In genomic region chr14:71574976-71575375, GRCh38 we compare ENCODE assay signal across 9 cellular contexts.
DNase-seq lines count a peak whose midpoint lies in the region; ATAC-seq, FAIRE-seq and TF ChIP-seq lines count a peak whose summit lies in the region.
"Had no signal": no experiment of that assay in that cellular context is flagged by ENCODE, and none has a peak within 500 bp of the region (broad histone marks: within the 10 kb centered on the region; RNA-seq: fewer than 3 reads in every experiment).

No MANE protein-coding gene starts in this region.

- no peaks in the 10 kb centered on the region for H3K36me3 ChIP-seq in K562 (ENCODE audit: control insufficient read depth, insufficient read depth, low read length)
- no peaks in the 10 kb centered on the region for H3K36me3 ChIP-seq in left lung

- no peaks in the 10 kb centered on the region for H3K9me3 Mint-ChIP-seq in HFFc6
- no peaks in the 10 kb centered on the region for H3K9me3 Mint-ChIP-seq in Calu3 (ENCODE audit: low read depth, unreplicated experiment)

- 58% methylated on average over 1 of the region's 2 CpGs for WGBS in K562 (ENCODE audit: insufficient coverage, low coverage, missing lambda C conversion rate)

- H3K27ac ChIP-seq in K562 (ENCODE audit: extremely low read depth, low read depth, low read length) (no peak overlapping the region), left lung (no peak overlapping the region)

- H3K4me3 Mint-ChIP-seq in HFFc6, result peak overlapping the region; percentile 70
- no peak overlapping the region for H3K4me3 Mint-ChIP-seq in Calu3 (ENCODE audit: low read depth, unreplicated experiment)

- no peak for TF ChIP-seq POLR2A in K562 (conservative IDR thresholded peaks at IDR 0.05)

- H3K27ac Mint-ChIP-seq in HFFc6 (peak overlapping the region; percentile 75), Calu3 (ENCODE audit: unreplicated experiment) (no peak overlapping the region)

- no peak overlapping the region for H3K4me2 ChIP-seq in K562 (ENCODE audit: insufficient read depth, low read length)

- POLR2A ChIA-PET in K562 (lab: Yijun Ruan, JAX), result no interaction called here

- H3K36me3 Mint-ChIP-seq in HFFc6 (ENCODE audit: low read depth), result peaks cover 30% of the 10 kb centered on the region
- no peaks in the 10 kb centered on the region for H3K36me3 Mint-ChIP-seq in Calu3 (ENCODE audit: insufficient read depth, unreplicated experiment)

- TF ChIP-seq CTCF in HFFc6 (IDR thresholded peaks at IDR 0.05) (no peak), K562 (IDR thresholded peaks at IDR 0.05 in 2 of 3, conservative IDR thresholded peaks at IDR 0.05 in 1 of 3; ENCODE audit: insufficient read depth in 2 of 3, low read depth in 1 of 3, low read length in 3 of 3) (no peak), left lung (IDR thresholded peaks at IDR 0.05) (no peak), Calu3 (IDR thresholded peaks at IDR 0.05; ENCODE audit: unreplicated experiment) (no peak)

- H4K20me1 ChIP-seq in K562 (replicated peaks; ENCODE audit: control insufficient read depth, insufficient read depth, low read length), result no peaks in the 10 kb centered on the region

- H3K4me1 ChIP-seq in K562 (replicated peaks in 1 of 2; ENCODE audit: control insufficient read depth in 2 of 2, insufficient read depth in 2 of 2, low read length in 2 of 2) (no peaks in the 10 kb centered on the region; a peak in 1 of 5 replicates), left lung (peaks cover 5 to 12% of the 10 kb centered on the region in 2 donors)

- H3K9ac ChIP-seq in K562 (ENCODE audit: insufficient read depth in 1 of 2, low read depth in 2 of 2, low read length in 2 of 2), result no peak overlapping the region

- DNase-seq in AG08395 (ENCODE audit: low spot score), result peak; percentile 78
- DNase-seq in HFFc6, result peak; percentile 74
- no peak for DNase-seq in K562 (ENCODE audit: extremely low read depth in 1 of 4, low spot score in 3 of 4)
- DNase-seq in left lung, result no peak
- DNase-seq in NCI-H1417 treated with DMSO at 0.1 percent for 48 hours (lab: John Stamatoyannopoulos, UW), result no peak
- no peak for DNase-seq in Ammon's horn (ENCODE audit: low spot score)
- DNase-seq in activated CD4-positive, alpha-beta T cell treated with anti-CD3 and anti-CD28 coated beads, Interleukin-2, amount 50 U/mL, for 1 hour, result no peak
- no peak for DNase-seq in Calu3
- DNase-seq: retina had no signal

- H3K27me3 Mint-ChIP-seq in HFFc6 (ENCODE audit: insufficient read depth), result peaks cover 2% of the 10 kb centered on the region
- no peaks in the 10 kb centered on the region for H3K27me3 Mint-ChIP-seq in Calu3 (ENCODE audit: unreplicated experiment)

- no peak for TF ChIP-seq EP300 in K562 (IDR thresholded peaks at IDR 0.05; ENCODE audit: low read length)

- no peak overlapping the region for H3K4me3 ChIP-seq in K562
- H3K4me3 ChIP-seq in left lung, result no peak overlapping the region

- intact Hi-C loops in K562 (cut with micrococcal nuclease), result no loop called here
- intact Hi-C loops in left lung (cut with DNase I), result no loop called here
- intact Hi-C loops in Calu3 (cut with micrococcal nuclease; ENCODE audit: unreplicated experiment), result no loop called here

- CTCF ChIA-PET in K562 (lab: Yijun Ruan, JAX; ENCODE audit: low intra/inter-chr PET ratio), result no interaction called here
- CTCF ChIA-PET in Calu3 (lab: Charles Lee), result no interaction called here

- no TSS peak for BruUV-seq in K562 (replicated peaks; lab: Mats Ljungman, UMichigan)
- no TSS peak for BruUV-seq in Calu3 (replicated peaks; lab: Mats Ljungman, UMichigan)

- H3K4me1 Mint-ChIP-seq in HFFc6 (ENCODE audit: low read depth) (peaks cover 62% of the 10 kb centered on the region), Calu3 (ENCODE audit: low read depth, unreplicated experiment) (peaks cover 21% of the 10 kb centered on the region)

- no peaks in the 10 kb centered on the region for H3K9me1 ChIP-seq in K562 (ENCODE audit: control insufficient read depth, insufficient read depth, low read length)

- H3K9me3 ChIP-seq in K562 (replicated peaks; ENCODE audit: control insufficient read depth, insufficient read depth, low read depth, low read length), result no peaks in the 10 kb centered on the region
- no peaks in the 10 kb centered on the region for H3K9me3 ChIP-seq in left lung

- H3K27me3 ChIP-seq in K562 (ENCODE audit: control insufficient read depth in 2 of 2, insufficient read depth in 2 of 2, low read length in 2 of 2) (no peaks in the 10 kb centered on the region), left lung (no peaks in the 10 kb centered on the region)

- in situ Hi-C loops in K562 (cut with MboI), result no loop called here

- no peak overlapping the region for H2AFZ ChIP-seq in K562 (ENCODE audit: low read depth, low read length)

- ATAC-seq in K562 (no peak), left lung (peak; percentile 93)

- peak; percentile 26 for FAIRE-seq in K562 (lab: Jason Lieb, UNC)

- H3K79me2 ChIP-seq in K562 (ENCODE audit: control insufficient read depth, insufficient read depth, low read length), result no peaks in the 10 kb centered on the region

- TF ChIP-seq RAD21 in K562 (CRISPR knock-in tag; conservative IDR thresholded peaks at IDR 0.05 in 1 of 2, IDR thresholded peaks at IDR 0.05 in 1 of 2), result no peak

TF ChIP-seq in K562, 482 proteins besides CTCF, POLR2A, EP300 and RAD21 (continues in another document):
- no peak for TF ChIP-seq HDAC2 (IDR thresholded peaks at IDR 0.05)
- TF ChIP-seq, protein P1, sequence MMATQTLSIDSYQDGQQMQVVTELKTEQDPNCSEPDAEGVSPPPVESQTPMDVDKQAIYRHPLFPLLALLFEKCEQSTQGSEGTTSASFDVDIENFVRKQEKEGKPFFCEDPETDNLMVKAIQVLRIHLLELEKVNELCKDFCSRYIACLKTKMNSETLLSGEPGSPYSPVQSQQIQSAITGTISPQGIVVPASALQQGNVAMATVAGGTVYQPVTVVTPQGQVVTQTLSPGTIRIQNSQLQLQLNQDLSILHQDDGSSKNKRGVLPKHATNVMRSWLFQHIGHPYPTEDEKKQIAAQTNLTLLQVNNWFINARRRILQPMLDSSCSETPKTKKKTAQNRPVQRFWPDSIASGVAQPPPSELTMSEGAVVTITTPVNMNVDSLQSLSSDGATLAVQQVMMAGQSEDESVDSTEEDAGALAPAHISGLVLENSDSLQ (IDR thresholded peaks at IDR 0.05), result no peak
- no peak for TF ChIP-seq TAF9B (IDR thresholded peaks at IDR 0.05; ENCODE audit: partially characterized antibody)
- TF ChIP-seq CAMTA2 (CRISPR knock-in tag; conservative IDR thresholded peaks at IDR 0.05), result no peak
- TF ChIP-seq, protein P2, sequence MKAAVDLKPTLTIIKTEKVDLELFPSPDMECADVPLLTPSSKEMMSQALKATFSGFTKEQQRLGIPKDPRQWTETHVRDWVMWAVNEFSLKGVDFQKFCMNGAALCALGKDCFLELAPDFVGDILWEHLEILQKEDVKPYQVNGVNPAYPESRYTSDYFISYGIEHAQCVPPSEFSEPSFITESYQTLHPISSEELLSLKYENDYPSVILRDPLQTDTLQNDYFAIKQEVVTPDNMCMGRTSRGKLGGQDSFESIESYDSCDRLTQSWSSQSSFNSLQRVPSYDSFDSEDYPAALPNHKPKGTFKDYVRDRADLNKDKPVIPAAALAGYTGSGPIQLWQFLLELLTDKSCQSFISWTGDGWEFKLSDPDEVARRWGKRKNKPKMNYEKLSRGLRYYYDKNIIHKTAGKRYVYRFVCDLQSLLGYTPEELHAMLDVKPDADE (conservative IDR thresholded peaks at IDR 0.05; ENCODE audit: control insufficient read depth, low read depth, low read length), result no peak
- TF ChIP-seq HSF4 (CRISPR knock-in tag; IDR thresholded peaks at IDR 0.05; ENCODE audit: borderline replicate concordance), result no peak
- TF ChIP-seq, protein P3, sequence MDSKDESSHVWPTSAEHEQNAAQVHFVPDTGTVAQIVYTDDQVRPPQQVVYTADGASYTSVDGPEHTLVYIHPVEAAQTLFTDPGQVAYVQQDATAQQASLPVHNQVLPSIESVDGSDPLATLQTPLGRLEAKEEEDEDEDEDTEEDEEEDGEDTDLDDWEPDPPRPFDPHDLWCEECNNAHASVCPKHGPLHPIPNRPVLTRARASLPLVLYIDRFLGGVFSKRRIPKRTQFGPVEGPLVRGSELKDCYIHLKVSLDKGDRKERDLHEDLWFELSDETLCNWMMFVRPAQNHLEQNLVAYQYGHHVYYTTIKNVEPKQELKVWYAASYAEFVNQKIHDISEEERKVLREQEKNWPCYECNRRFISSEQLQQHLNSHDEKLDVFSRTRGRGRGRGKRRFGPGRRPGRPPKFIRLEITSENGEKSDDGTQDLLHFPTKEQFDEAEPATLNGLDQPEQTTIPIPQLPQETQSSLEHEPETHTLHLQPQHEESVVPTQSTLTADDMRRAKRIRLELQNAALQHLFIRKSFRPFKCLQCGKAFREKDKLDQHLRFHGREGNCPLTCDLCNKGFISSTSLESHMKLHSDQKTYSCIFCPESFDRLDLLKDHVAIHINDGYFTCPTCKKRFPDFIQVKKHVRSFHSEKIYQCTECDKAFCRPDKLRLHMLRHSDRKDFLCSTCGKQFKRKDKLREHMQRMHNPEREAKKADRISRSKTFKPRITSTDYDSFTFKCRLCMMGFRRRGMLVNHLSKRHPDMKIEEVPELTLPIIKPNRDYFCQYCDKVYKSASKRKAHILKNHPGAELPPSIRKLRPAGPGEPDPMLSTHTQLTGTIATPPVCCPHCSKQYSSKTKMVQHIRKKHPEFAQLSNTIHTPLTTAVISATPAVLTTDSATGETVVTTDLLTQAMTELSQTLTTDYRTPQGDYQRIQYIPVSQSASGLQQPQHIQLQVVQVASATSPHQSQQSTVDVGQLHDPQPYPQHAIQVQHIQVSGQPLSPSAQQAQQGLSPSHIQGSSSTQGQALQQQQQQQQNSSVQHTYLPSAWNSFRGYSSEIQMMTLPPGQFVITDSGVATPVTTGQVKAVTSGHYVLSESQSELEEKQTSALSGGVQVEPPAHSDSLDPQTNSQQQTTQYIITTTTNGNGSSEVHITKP (IDR thresholded peaks at IDR 0.05; ENCODE audit: partially characterized antibody), result no peak
- TF ChIP-seq MED1 (CRISPR knock-in tag; IDR thresholded peaks at IDR 0.05; ENCODE audit: borderline replicate concordance), result no peak
- TF ChIP-seq NFE2 (IDR thresholded peaks at IDR 0.05; ENCODE audit: low read depth), result no peak
- TF ChIP-seq, protein P4, sequence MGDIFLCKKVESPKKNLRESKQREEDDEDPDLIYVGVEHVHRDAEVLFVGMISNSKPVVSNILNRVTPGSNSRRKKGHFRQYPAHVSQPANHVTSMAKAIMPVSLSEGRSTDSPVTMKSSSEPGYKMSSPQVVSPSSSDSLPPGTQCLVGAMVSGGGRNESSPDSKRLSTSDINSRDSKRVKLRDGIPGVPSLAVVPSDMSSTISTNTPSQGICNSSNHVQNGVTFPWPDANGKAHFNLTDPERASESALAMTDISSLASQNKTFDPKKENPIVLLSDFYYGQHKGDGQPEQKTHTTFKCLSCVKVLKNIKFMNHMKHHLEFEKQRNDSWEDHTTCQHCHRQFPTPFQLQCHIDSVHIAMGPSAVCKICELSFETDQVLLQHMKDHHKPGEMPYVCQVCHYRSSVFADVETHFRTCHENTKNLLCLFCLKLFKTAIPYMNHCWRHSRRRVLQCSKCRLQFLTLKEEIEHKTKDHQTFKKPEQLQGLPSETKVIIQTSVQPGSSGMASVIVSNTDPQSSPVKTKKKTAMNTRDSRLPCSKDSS (IDR thresholded peaks at IDR 0.05; ENCODE audit: low read depth, partially characterized antibody), result no peak
- TF ChIP-seq CBFA2T2 (conservative IDR thresholded peaks at IDR 0.05), result no peak

Comparison
In these comparisons a context has a peak if more than half of its experiments do, and no peak if none do; other contexts are left out.
1. DNase-seq: peak in AG08395 (single experiment) and HFFc6 (single experiment); none in K562 (0 of 4), left lung (0 of 2), NCI-H1417 treated with DMSO at 0.1 percent for 48 hours (single experiment), Ammon's horn (single experiment), activated CD4-positive, alpha-beta T cell treated with anti-CD3 and anti-CD28 coated beads, Interleukin-2, amount 50 U/mL, for 1 hour (single experiment) and Calu3 (single experiment).